In the genomic region with DNA sequence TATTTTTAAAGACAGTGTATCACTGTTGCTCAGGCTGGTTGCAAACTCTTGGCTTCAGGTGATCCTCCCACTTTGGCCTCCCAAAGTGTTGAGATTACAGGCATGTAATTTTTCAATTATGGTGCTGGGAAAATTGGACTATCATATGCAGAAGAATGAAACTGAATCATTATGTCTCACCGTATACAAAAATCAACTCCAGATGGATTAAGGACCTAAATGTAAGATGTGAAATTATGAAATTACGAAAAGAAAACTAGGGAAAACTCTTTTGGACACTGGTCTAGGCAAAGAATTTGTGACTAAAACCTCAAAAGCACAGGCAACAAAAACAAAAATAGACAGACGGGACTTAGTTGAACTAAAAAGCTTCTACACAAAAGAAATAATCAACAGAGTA, we compare ENCODE assay signal across 38 cellular contexts.
"Had no signal": no experiment of that assay in that cellular context is flagged by ENCODE, and none has a peak within 500 bp of the region (broad histone marks: within the 10 kb centered on the region; RNA-seq: fewer than 3 reads in every experiment).

No MANE protein-coding gene starts in this region.

- H3K9me3 Mint-ChIP-seq: activated B cell treated with CpG ODN at 0.5 μM for 24 hours; activated CD4-positive, alpha-beta memory T cell treated with anti-CD3 and anti-CD28 coated beads for 36 hours; activated T-cell treated with anti-CD3 and anti-CD28 coated beads, Interleukin-2, amount 50 U/mL, for 72 hours; activated T-helper 17 cell treated with anti-CD3 and anti-CD28 coated beads, Interleukin-2, amount 50 U/mL, for 72 hours; central memory CD8-positive, alpha-beta T cell; T-cell had no signal

- H3K4me3 ChIP-seq: ascending aorta, cardiac muscle cell, MG63, Peyer's patch had no signal

- H3K27ac ChIP-seq: ascending aorta, cardiac muscle cell, Peyer's patch, VCaP had no signal

- H3K27me3 Mint-ChIP-seq: activated B cell treated with CpG ODN at 0.5 μM for 24 hours; activated CD4-positive, alpha-beta memory T cell treated with anti-CD3 and anti-CD28 coated beads for 36 hours; activated naive CD8-positive, alpha-beta T cell treated with anti-CD3 and anti-CD28 coated beads for 36 hours; activated T-helper 17 cell treated with anti-CD3 and anti-CD28 coated beads, Interleukin-2, amount 50 U/mL, for 72 hours; central memory CD8-positive, alpha-beta T cell; T-cell had no signal

- H3K36me3 ChIP-seq: ascending aorta, cardiac muscle cell, Peyer's patch had no signal

- H3K4me3 Mint-ChIP-seq: activated B cell treated with CpG ODN at 0.5 μM for 24 hours; activated CD4-positive, alpha-beta memory T cell treated with anti-CD3 and anti-CD28 coated beads for 36 hours; activated naive CD8-positive, alpha-beta T cell treated with anti-CD3 and anti-CD28 coated beads for 36 hours; activated T-cell treated with anti-CD3 and anti-CD28 coated beads, Interleukin-2, amount 50 U/mL, for 72 hours; activated T-helper 17 cell treated with anti-CD3 and anti-CD28 coated beads, Interleukin-2, amount 50 U/mL, for 72 hours; central memory CD8-positive, alpha-beta T cell; T-cell had no signal

- H3K9me3 ChIP-seq: ascending aorta, Peyer's patch had no signal

- DNase-seq: activated B cell treated with CpG ODN at 0.5 μM for 24 hours; activated CD4-positive, alpha-beta memory T cell treated with anti-CD3 and anti-CD28 coated beads for 36 hours; activated CD4-positive, alpha-beta T cell treated with anti-CD3 and anti-CD28 coated beads for 4 hours; activated CD4-positive, alpha-beta T cell treated with anti-CD3 and anti-CD28 coated beads, Interleukin-2, amount 50 U/mL, for 1 hour; activated CD4-positive, CD25-positive, alpha-beta regulatory T cell treated with anti-CD3 and anti-CD28 coated beads, Interleukin-2, amount 50 U/mL, for 72 hours; activated effector memory CD4-positive, alpha-beta T cell treated with anti-CD3 and anti-CD28 coated beads, Interleukin-2, amount 50 U/mL, for 16 hours; activated naive CD4-positive, alpha-beta T cell; activated naive CD4-positive, alpha-beta T cell treated with anti-CD3 and anti-CD28 coated beads, Interleukin-2, amount 50 U/mL, for 16 hours; activated naive CD8-positive, alpha-beta T cell treated with anti-CD3 and anti-CD28 coated beads for 36 hours; activated T-cell treated with anti-CD3 and anti-CD28 coated beads, Interleukin-2, amount 50 U/mL, for 1 hour; activated T-cell treated with anti-CD3 and anti-CD28 coated beads, Interleukin-2, amount 50 U/mL, for 72 hours; amygdala; Kasumi-1; KG1; MG63; NCI-H1048; NCI-H1105 treated with DMSO at 0.1 percent for 48 hours; NCI-H1436; NCI-H1694; NCI-H1930; NCI-H2081 treated with DMSO at 0.1 percent for 48 hours; NCI-H226; NCI-H446 treated with DMSO at 0.1 percent for 48 hours; NCI-H524 treated with DMSO at 0.1 percent for 48 hours; PC-3; Peyer's patch; RPMI8226; SIG-M5; T-cell; T-helper 2 cell; T-helper 9 cell had no signal

- ATAC-seq: activated T-cell treated with anti-CD3 and anti-CD28 coated beads, Interleukin-2, amount 50 U/mL, for 72 hours; activated T-helper 17 cell treated with anti-CD3 and anti-CD28 coated beads, Interleukin-2, amount 50 U/mL, for 72 hours; PC-3; Right ventricle myocardium inferior; SK-N-SH treated with all-trans-retinoic acid at 6 μM for 48 hours; T-cell had no signal

- H3K36me3 Mint-ChIP-seq: activated CD4-positive, alpha-beta memory T cell treated with anti-CD3 and anti-CD28 coated beads for 36 hours had no signal

- H3K4me1 ChIP-seq: Peyer's patch had no signal

- H3K27me3 ChIP-seq: ascending aorta, cardiac muscle cell, MG63, Peyer's patch had no signal

- H3K27ac Mint-ChIP-seq: activated B cell treated with CpG ODN at 0.5 μM for 24 hours; activated CD4-positive, alpha-beta memory T cell treated with anti-CD3 and anti-CD28 coated beads for 36 hours; activated naive CD8-positive, alpha-beta T cell treated with anti-CD3 and anti-CD28 coated beads for 36 hours; activated T-cell treated with anti-CD3 and anti-CD28 coated beads, Interleukin-2, amount 50 U/mL, for 72 hours; activated T-helper 17 cell treated with anti-CD3 and anti-CD28 coated beads, Interleukin-2, amount 50 U/mL, for 72 hours; T-cell had no signal
